ENCODE assay signal across 8 cellular contexts in the genomic region with DNA sequence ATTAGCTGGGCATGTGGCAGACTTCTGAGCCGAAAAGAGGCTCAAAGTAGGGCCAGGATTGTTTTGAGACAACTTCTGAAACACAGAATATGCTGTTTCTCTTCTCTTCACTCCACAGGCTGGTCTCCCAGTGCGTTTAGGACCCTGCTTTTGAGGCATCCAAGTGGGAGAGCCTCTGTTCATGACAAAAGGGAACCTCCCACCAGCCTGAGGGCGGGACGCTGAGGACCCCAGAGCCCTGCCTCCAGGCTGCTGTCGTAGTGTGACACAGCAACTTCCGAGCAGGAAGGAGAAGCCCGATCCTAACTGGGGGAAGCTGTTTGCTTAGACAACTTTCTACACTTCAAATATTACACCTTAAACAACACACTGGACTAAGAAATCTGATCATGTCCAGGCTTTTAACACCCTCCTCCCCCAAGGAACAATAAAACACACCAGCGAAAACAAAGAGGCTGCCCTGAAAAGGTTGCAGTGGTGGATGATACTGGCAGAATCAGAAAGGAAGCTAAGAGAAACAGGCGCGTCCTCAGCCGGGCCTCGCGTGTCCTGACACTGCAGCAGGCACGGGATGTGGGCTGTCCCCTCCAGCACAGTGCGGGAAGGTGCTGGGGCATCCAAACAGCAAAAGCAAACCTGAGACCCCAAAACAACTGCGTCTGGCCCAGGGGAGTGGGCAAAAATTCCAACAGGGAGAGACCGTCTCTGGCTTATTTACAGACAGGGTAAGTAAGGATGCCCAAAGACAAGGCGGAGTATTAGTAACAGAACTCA. TPM values are rescaled to one million over a fixed set of nuclear protein-coding genes. Genes with fewer than 3 reads are reported as not detected.
A peak's percentile ranks its signal among the peaks of the same experiment; 100 is the strongest.
DNase-seq lines count a peak whose midpoint lies in the region; ATAC-seq and TF ChIP-seq lines count a peak whose summit lies in the region.

No MANE protein-coding gene starts in this region.

- no peaks in the 10 kb centered on the region for H3K9me3 Mint-ChIP-seq in stimulated activated naive CD8-positive, alpha-beta T cell treated with anti-CD3 and anti-CD28 coated beads, Interleukin-15, Interleukin-2, amounts not matched to agents 100 ng/mL and 50 ng/mL, for 24 hours

- peak; percentile 43 for ATAC-seq in HG02571 (IDR thresholded peaks at IDR 0.05; ENCODE audit: unreplicated experiment)
- peak; percentile 89 to 90 for ATAC-seq in lower lobe of right lung

- H3K36me3 ChIP-seq in ectodermal cell (ENCODE audit: control insufficient read depth, insufficient read depth, low read length) (no peaks in the 10 kb centered on the region), lower lobe of right lung (no peaks in the 10 kb centered on the region)

- DNase-seq in SIG-M5 treated with dmso at 0.1 percent for 504 hours (lab: John Stamatoyannopoulos, UW; ENCODE audit: unreplicated experiment) (peak; percentile 85), SIG-M5 (lab: John Stamatoyannopoulos, UW) (no peak), NAMALWA (ENCODE audit: low spot score) (peak; percentile 83), lower lobe of right lung (peak; percentile 87)

- H3K4me3 ChIP-seq in WI38 (ENCODE audit: low read depth, low read length) (peak overlapping the region; percentile 61), ectodermal cell (ENCODE audit: insufficient read depth, low read depth, low read length) (peak overlapping the region; percentile 39), lower lobe of right lung (peak overlapping the region; percentile 49)

- peak overlapping the region; percentile 94 for H3K27ac Mint-ChIP-seq in stimulated activated naive CD8-positive, alpha-beta T cell treated with anti-CD3 and anti-CD28 coated beads, Interleukin-15, Interleukin-2, amounts not matched to agents 100 ng/mL and 50 ng/mL, for 24 hours

- TF ChIP-seq CTCF in WI38 (IDR thresholded peaks at IDR 0.05; ENCODE audit: low read depth, low read length) = no peak
- TF ChIP-seq CTCF in lower lobe of right lung (IDR thresholded peaks at IDR 0.05) = no peak

- 1 to 2% methylated on average over 18 of the region's 18 CpGs for WGBS in ectodermal cell, 2 experiments

- H3K4me3 Mint-ChIP-seq in stimulated activated naive CD8-positive, alpha-beta T cell treated with anti-CD3 and anti-CD28 coated beads, Interleukin-15, Interleukin-2, amounts not matched to agents 100 ng/mL and 50 ng/mL, for 24 hours = peak overlapping the region; percentile 88

- peaks cover 7% of the 10 kb centered on the region for H3K36me3 Mint-ChIP-seq in stimulated activated naive CD8-positive, alpha-beta T cell treated with anti-CD3 and anti-CD28 coated beads, Interleukin-15, Interleukin-2, amounts not matched to agents 100 ng/mL and 50 ng/mL, for 24 hours (ENCODE audit: low read depth)

- H3K27me3 ChIP-seq in ectodermal cell (ENCODE audit: control insufficient read depth, insufficient read depth, low read length, poor library complexity, severe bottlenecking) = no peaks in the 10 kb centered on the region
- H3K27me3 ChIP-seq in lower lobe of right lung (ENCODE audit: low read depth) = no peaks in the 10 kb centered on the region

- no peaks in the 10 kb centered on the region for H3K9me3 ChIP-seq in ectodermal cell (ENCODE audit: control insufficient read depth, low read length)
- no peaks in the 10 kb centered on the region for H3K9me3 ChIP-seq in lower lobe of right lung

- no peaks in the 10 kb centered on the region for H3K27me3 Mint-ChIP-seq in stimulated activated naive CD8-positive, alpha-beta T cell treated with anti-CD3 and anti-CD28 coated beads, Interleukin-15, Interleukin-2, amounts not matched to agents 100 ng/mL and 50 ng/mL, for 24 hours

- peaks cover 96% of the 10 kb centered on the region for H3K4me1 Mint-ChIP-seq in stimulated activated naive CD8-positive, alpha-beta T cell treated with anti-CD3 and anti-CD28 coated beads, Interleukin-15, Interleukin-2, amounts not matched to agents 100 ng/mL and 50 ng/mL, for 24 hours (ENCODE audit: low read depth)

- H3K27ac ChIP-seq in ectodermal cell (ENCODE audit: insufficient read depth, low read depth, low read length, poor library complexity, severe bottlenecking) = peak overlapping the region; percentile 97
- peak overlapping the region; percentile 89 for H3K27ac ChIP-seq in lower lobe of right lung

- intact Hi-C loops in lower lobe of right lung (cut with DNase I) = loop anchor here (10.0 kb wide), 1 partner anchor 220 kb away; no protein-coding TSS in a partner anchor

- H3K4me1 ChIP-seq in ectodermal cell (ENCODE audit: control insufficient read depth, insufficient read depth, low read length) (peaks cover 62% of the 10 kb centered on the region), lower lobe of right lung (peaks cover 69% of the 10 kb centered on the region)

RNA-seq across cellular contexts. Expression of a gene that starts 9.3 kb away (rescaled TPM):
- polyA plus RNA-seq in ectodermal cell (2013, experiment 1 of 4) = 24.5 TPM
- 23.6 TPM for polyA plus RNA-seq in ectodermal cell (2013, experiment 2 of 4)
- polyA plus RNA-seq in ectodermal cell (2013, experiment 3 of 4) = 18.9 TPM
- polyA plus RNA-seq in ectodermal cell (2013, experiment 4 of 4) = 23.1 TPM
- total RNA-seq in lower lobe of right lung = 20.1 TPM
